ENCODE assay signal across 1 cellular context in the genomic region with DNA sequence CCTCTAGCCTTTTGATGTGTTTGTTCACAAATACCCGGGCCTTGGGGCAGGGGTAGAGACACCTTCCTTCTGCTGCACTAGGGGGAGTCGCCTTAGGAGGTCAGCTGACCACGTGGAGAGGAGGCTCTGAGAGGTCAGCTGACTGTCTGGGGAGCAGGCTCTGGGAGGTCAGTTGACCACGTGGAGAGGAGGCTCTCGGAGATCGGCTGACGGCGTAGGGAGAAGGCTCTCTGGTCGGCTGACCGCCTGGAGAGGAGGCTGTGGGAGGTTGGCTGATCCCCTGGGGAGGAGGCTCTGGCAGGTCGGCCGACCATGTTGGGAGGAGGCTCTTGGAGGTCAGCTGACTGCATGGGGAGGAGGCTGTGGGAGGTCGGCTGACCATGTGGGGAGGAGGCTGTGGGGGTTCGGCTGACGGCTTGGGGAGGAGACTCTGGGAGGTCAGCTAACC.
A peak's percentile ranks its signal among the peaks of the same experiment; 100 is the strongest.
TF ChIP-seq lines count a peak whose summit lies in the region.

No MANE protein-coding gene starts in this region.

TF ChIP-seq in K562, 482 proteins besides CTCF, POLR2A, EP300 and RAD21 (continued from another document):
- TF ChIP-seq HSF4 (CRISPR knock-in tag; IDR thresholded peaks at IDR 0.05; ENCODE audit: borderline replicate concordance) = no peak
- TF ChIP-seq, protein P1, sequence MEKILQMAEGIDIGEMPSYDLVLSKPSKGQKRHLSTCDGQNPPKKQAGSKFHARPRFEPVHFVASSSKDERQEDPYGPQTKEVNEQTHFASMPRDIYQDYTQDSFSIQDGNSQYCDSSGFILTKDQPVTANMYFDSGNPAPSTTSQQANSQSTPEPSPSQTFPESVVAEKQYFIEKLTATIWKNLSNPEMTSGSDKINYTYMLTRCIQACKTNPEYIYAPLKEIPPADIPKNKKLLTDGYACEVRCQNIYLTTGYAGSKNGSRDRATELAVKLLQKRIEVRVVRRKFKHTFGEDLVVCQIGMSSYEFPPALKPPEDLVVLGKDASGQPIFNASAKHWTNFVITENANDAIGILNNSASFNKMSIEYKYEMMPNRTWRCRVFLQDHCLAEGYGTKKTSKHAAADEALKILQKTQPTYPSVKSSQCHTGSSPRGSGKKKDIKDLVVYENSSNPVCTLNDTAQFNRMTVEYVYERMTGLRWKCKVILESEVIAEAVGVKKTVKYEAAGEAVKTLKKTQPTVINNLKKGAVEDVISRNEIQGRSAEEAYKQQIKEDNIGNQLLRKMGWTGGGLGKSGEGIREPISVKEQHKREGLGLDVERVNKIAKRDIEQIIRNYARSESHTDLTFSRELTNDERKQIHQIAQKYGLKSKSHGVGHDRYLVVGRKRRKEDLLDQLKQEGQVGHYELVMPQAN (IDR thresholded peaks at IDR 0.05; ENCODE audit: borderline replicate concordance) = no peak
- no peak for TF ChIP-seq RFX1 (IDR thresholded peaks at IDR 0.05)
- 0 out of 2 replicates have a peak, but pooled peaks have one; percentile 47 for TF ChIP-seq ZNF165 (CRISPR knock-in tag; IDR thresholded peaks at IDR 0.05; ENCODE audit: borderline replicate concordance)
- TF ChIP-seq RAD51 (IDR thresholded peaks at IDR 0.05; ENCODE audit: borderline replicate concordance, low read depth) = peak; percentile 94
- TF ChIP-seq PHF20 (IDR thresholded peaks at IDR 0.05; ENCODE audit: partially characterized antibody) = peak; percentile 37
- TF ChIP-seq SIN3B (IDR thresholded peaks at IDR 0.05; ENCODE audit: low read depth) = no peak
- no peak for TF ChIP-seq LCOR (CRISPR knock-in tag; IDR thresholded peaks at IDR 0.05)
- TF ChIP-seq ZNF263 (CRISPR knock-in tag; IDR thresholded peaks at IDR 0.05; ENCODE audit: borderline replicate concordance) = peak; percentile 35; the same call in 1 of the 2 replicates
TF ChIP-seq in K562: peak in this region for 44.
